Comparison of ENCODE assay signal across 20 cellular contexts in genomic region chr5:147737921-147738320, GRCh38.
"Had no signal": no experiment of that assay in that cellular context is flagged by ENCODE, and none has a peak within 500 bp of the region (broad histone marks: within the 10 kb centered on the region; RNA-seq: fewer than 3 reads in every experiment).

No MANE protein-coding gene starts in this region.

- H3K4me1 ChIP-seq: gastroesophageal sphincter, left ventricle myocardium inferior, thyroid gland had no signal

- H3K27me3 ChIP-seq: body of pancreas, gastroesophageal sphincter, thyroid gland had no signal

- ATAC-seq: activated CD8-positive, alpha-beta T cell treated with anti-CD3 and anti-CD28 coated beads, Interleukin-2, amount 10 ng/mL, durations not matched to agents 7 days and 5 days; activated naive CD4-positive, alpha-beta T cell treated with anti-CD3 and anti-CD28 coated beads, Interleukin-2, amount 50 U/mL, for 72 hours; body of pancreas; gastroesophageal sphincter; heart right ventricle; mucosa of descending colon; naive thymus-derived CD8-positive, alpha-beta T cell; stimulated activated naive B cell treated with anti-CD40 and anti-IgM and Interleukin-4, amounts not matched to agents 10 μg/mL and 1 μg/mL and 100 μg/mL, for 72 hours had no signal

- H3K4me3 ChIP-seq: body of pancreas, gastroesophageal sphincter, heart right ventricle, left ventricle myocardium inferior, mucosa of descending colon, thyroid gland had no signal

- H3K36me3 ChIP-seq: gastroesophageal sphincter, heart right ventricle, left ventricle myocardium inferior, thyroid gland had no signal

- H3K27ac ChIP-seq: body of pancreas, gastroesophageal sphincter, heart right ventricle, left ventricle myocardium inferior, thyroid gland had no signal

- H3K9me3 ChIP-seq: body of pancreas, gastroesophageal sphincter, heart right ventricle, left ventricle myocardium inferior, mucosa of descending colon, thyroid gland had no signal

- DNase-seq: activated CD4-positive, alpha-beta T cell treated with anti-CD3 and anti-CD28 coated beads, Interleukin-2, amount 10 ng/mL, durations not matched to agents 24 days and 14 days; activated CD4-positive, CD25-positive, alpha-beta regulatory T cell; activated CD8-positive, alpha-beta memory T cell treated with anti-CD3 and anti-CD28 coated beads, Interleukin-2, amount 50 U/mL, for 4 hours; activated CD8-positive, alpha-beta T cell treated with anti-CD3 and anti-CD28 coated beads, Interleukin-2, amount 10 ng/mL, durations not matched to agents 7 days and 5 days; activated effector memory CD4-positive, alpha-beta T cell treated with anti-CD3 and anti-CD28 coated beads, Interleukin-2, amount 50 U/mL, for 16 hours; activated T-cell treated with anti-CD3 and anti-CD28 coated beads, Interleukin-2, amount 50 U/mL, for 48 hours; amniotic stem cell; body of pancreas; caudate nucleus; heart right ventricle; left ventricle myocardium inferior; mucosa of descending colon; naive thymus-derived CD8-positive, alpha-beta T cell; posterior cingulate gyrus; retina; stimulated activated CD4-positive, alpha-beta T cell treated with anti-CD3 and anti-CD28 coated beads, Interleukin-2, amount 100 ng/mL, for 48 hours; stimulated activated naive B cell treated with anti-CD40 and anti-IgM and Interleukin-4, amounts not matched to agents 10 μg/mL and 1 μg/mL and 100 μg/mL, for 72 hours; thyroid gland had no signal
